In the genomic region with DNA sequence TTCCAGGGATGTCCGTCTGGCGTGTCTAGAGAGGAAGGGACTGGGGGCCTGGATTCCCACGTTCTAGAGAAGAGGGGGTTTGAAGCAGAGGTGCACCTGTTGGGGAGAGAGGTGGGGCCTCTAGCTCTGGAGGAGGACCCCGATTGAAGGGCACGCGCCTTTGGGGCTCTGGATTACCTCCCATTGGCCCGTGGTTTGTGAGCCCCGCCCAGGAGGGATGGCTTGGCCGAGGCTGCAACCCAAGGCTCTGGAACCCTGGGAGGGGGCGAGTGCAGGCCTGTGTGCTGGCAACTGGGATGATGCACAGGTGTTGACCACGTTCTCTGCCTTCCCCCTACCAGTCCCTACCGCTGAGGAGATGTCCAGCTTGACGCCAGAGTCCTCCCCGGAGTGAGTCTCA, we compare ENCODE assay signal across 1 cellular context.
TF ChIP-seq lines count a peak whose summit lies in the region.

No MANE protein-coding gene starts in this region.

TF ChIP-seq in K562, 482 proteins besides CTCF, POLR2A, EP300 and RAD21:
- TF ChIP-seq, protein P1, sequence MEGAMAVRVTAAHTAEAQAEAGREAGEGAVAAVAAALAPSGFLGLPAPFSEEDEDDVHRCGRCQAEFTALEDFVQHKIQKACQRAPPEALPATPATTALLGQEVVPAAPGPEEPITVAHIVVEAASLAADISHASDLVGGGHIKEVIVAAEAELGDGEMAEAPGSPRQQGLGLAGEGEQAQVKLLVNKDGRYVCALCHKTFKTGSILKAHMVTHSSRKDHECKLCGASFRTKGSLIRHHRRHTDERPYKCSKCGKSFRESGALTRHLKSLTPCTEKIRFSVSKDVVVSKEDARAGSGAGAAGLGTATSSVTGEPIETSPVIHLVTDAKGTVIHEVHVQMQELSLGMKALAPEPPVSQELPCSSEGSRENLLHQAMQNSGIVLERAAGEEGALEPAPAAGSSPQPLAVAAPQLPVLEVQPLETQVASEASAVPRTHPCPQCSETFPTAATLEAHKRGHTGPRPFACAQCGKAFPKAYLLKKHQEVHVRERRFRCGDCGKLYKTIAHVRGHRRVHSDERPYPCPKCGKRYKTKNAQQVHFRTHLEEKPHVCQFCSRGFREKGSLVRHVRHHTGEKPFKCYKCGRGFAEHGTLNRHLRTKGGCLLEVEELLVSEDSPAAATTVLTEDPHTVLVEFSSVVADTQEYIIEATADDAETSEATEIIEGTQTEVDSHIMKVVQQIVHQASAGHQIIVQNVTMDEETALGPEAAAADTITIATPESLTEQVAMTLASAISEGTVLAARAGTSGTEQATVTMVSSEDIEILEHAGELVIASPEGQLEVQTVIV (CRISPR knock-in tag; IDR thresholded peaks at IDR 0.05; ENCODE audit: borderline replicate concordance): no peak
- TF ChIP-seq POLR2G (IDR thresholded peaks at IDR 0.05; ENCODE audit: low read depth, low read length): peak; percentile 34; the same call in 1 of the 2 replicates
